In genomic region chr15:101193063-101193712, GRCh38 we compare ENCODE assay signal across 10 cellular contexts. TPM values are rescaled to one million over a fixed set of nuclear protein-coding genes. Genes with fewer than 3 reads are reported as not detected.
DNase-seq lines count a peak whose midpoint lies in the region; ATAC-seq and TF ChIP-seq lines count a peak whose summit lies in the region.
"Had no signal": no experiment of that assay in that cellular context is flagged by ENCODE, and none has a peak within 500 bp of the region (broad histone marks: within the 10 kb centered on the region; RNA-seq: fewer than 3 reads in every experiment).

No MANE protein-coding gene starts in this region.

- intact Hi-C loops in esophagus muscularis mucosa (cut with DNase I) (no loop called here), natural killer cell (cut with micrococcal nuclease) (no loop called here)

- H3K27ac Mint-ChIP-seq in activated T-cell treated with anti-CD3 and anti-CD28 coated beads, Interleukin-2, amount 50 U/mL, for 72 hours, result peak overlapping the region; percentile 31
- H3K27ac Mint-ChIP-seq in natural killer cell, result peak overlapping the region; percentile 24 to 47

- H3K36me3 ChIP-seq in esophagus muscularis mucosa (no peaks in the 10 kb centered on the region), upper lobe of left lung (no peaks in the 10 kb centered on the region)

- TF ChIP-seq EP300 in esophagus muscularis mucosa (IDR thresholded peaks at IDR 0.05), result no peak
- no peak for TF ChIP-seq EP300 in upper lobe of left lung (IDR thresholded peaks at IDR 0.05)

- peaks cover 0 to 7% of the 10 kb centered on the region in 2 donors for H3K36me3 Mint-ChIP-seq in activated T-cell treated with anti-CD3 and anti-CD28 coated beads, Interleukin-2, amount 50 U/mL, for 72 hours (ENCODE audit: insufficient read depth in 2 of 2)
- no peaks in the 10 kb centered on the region for H3K36me3 Mint-ChIP-seq in natural killer cell

- TF ChIP-seq CTCF in esophagus muscularis mucosa (IDR thresholded peaks at IDR 0.05) (no peak), natural killer cell (IDR thresholded peaks at IDR 0.05) (no peak), upper lobe of left lung (IDR thresholded peaks at IDR 0.05) (no peak)

- no peak for DNase-seq in activated T-cell treated with anti-CD3 and anti-CD28 coated beads, Interleukin-2, amount 50 U/mL, for 72 hours
- DNase-seq in activated T-cell treated with anti-CD3 and anti-CD28 coated beads for 4 hours, result no peak
- no peak for DNase-seq in esophagus muscularis mucosa (ENCODE audit: extremely low spot score)
- no peak for DNase-seq in natural killer cell
- peak in 1 of 2 donors; percentile 39 for DNase-seq in upper lobe of left lung
- DNase-seq in NCI-H2081 (lab: John Stamatoyannopoulos, UW), result no peak
- DNase-seq in NCI-H2196 treated with DMSO at 0.1 percent for 48 hours (lab: John Stamatoyannopoulos, UW; ENCODE audit: unreplicated experiment), result no peak
- DNase-seq: AML-193, NCI-H1105 had no signal

- H3K4me3 Mint-ChIP-seq in activated T-cell treated with anti-CD3 and anti-CD28 coated beads, Interleukin-2, amount 50 U/mL, for 72 hours, result peak overlapping the region; percentile 80 to 81
- no peak overlapping the region for H3K4me3 Mint-ChIP-seq in natural killer cell

- no peaks in the 10 kb centered on the region for H3K9me3 ChIP-seq in esophagus muscularis mucosa
- H3K9me3 ChIP-seq in upper lobe of left lung, result no peaks in the 10 kb centered on the region

- no peaks in the 10 kb centered on the region for H3K9me3 Mint-ChIP-seq in activated T-cell treated with anti-CD3 and anti-CD28 coated beads, Interleukin-2, amount 50 U/mL, for 72 hours
- H3K9me3 Mint-ChIP-seq in natural killer cell, result peaks cover 0 to 3% of the 10 kb centered on the region in 2 donors

- H3K4me3 ChIP-seq in esophagus muscularis mucosa (peak overlapping the region; percentile 4 to 31 (median 11)), upper lobe of left lung (peak overlapping the region in 1 of 4 donors; percentile 19)

- peaks cover 97% of the 10 kb centered on the region for H3K4me1 Mint-ChIP-seq in activated T-cell treated with anti-CD3 and anti-CD28 coated beads, Interleukin-2, amount 50 U/mL, for 72 hours (ENCODE audit: low read depth)
- H3K4me1 Mint-ChIP-seq in natural killer cell, result peaks cover 64 to 70% of the 10 kb centered on the region in 2 donors

- H3K4me1 ChIP-seq in esophagus muscularis mucosa (peaks cover 50 to 69% (median 67%) of the 10 kb centered on the region in 4 donors), upper lobe of left lung (peaks cover 25 to 62% (median 46%) of the 10 kb centered on the region in 4 donors)

- no peaks in the 10 kb centered on the region for H3K27me3 Mint-ChIP-seq in activated T-cell treated with anti-CD3 and anti-CD28 coated beads, Interleukin-2, amount 50 U/mL, for 72 hours (ENCODE audit: low read depth)
- H3K27me3 Mint-ChIP-seq in natural killer cell (ENCODE audit: low read depth in 2 of 2), result no peaks in the 10 kb centered on the region

- no peak for TF ChIP-seq POLR2A in esophagus muscularis mucosa (IDR thresholded peaks at IDR 0.05; ENCODE audit: low read depth)
- no peak for TF ChIP-seq POLR2A in upper lobe of left lung (IDR thresholded peaks at IDR 0.05)

- H3K27me3 ChIP-seq in esophagus muscularis mucosa (no peaks in the 10 kb centered on the region), upper lobe of left lung (no peaks in the 10 kb centered on the region)

- H3K27ac ChIP-seq in esophagus muscularis mucosa (replicated peaks in 1 of 4), result peak overlapping the region; percentile 56 to 73 (median 61)
- H3K27ac ChIP-seq in upper lobe of left lung, result peak overlapping the region; percentile 69 to 76 (median 71)

- 45% methylated on average over 19 of the region's 19 CpGs for WGBS in esophagus muscularis mucosa
- WGBS in upper lobe of left lung, 2 donors, result 70 to 71% methylated on average over 19 of the region's 19 CpGs

- ATAC-seq in activated T-cell treated with anti-CD3 and anti-CD28 coated beads, Interleukin-2, amount 50 U/mL, for 72 hours (replicated peaks in 1 of 2), result no peak
- ATAC-seq in natural killer cell (no peak), upper lobe of left lung (ENCODE audit: low FRiP score in 2 of 2) (peak; percentile 47 to 89), GM18502 (IDR thresholded peaks at IDR 0.05; ENCODE audit: poor library complexity, unreplicated experiment) (no peak)

RNA-seq across cellular contexts. Expression of gene CHSY1, which starts 58.7 kb away (rescaled TPM):
- total RNA-seq in activated T-cell treated with anti-CD3 and anti-CD28 coated beads, Interleukin-2, amount 50 U/mL, for 72 hours, result 10 to 100 TPM; 26.4 to 31.1 TPM
- 10 to 100 TPM; 13.3 to 31.6 (median 19.6) TPM for total RNA-seq in esophagus muscularis mucosa
- total RNA-seq in natural killer cell, result 10 to 100 TPM; 21.1 to 32.5 (median 30.8) TPM
- total RNA-seq in upper lobe of left lung, result 10 to 100 TPM; 12.4 to 38.3 (median 23.7) TPM

Comparison
In these comparisons a context has a peak if more than half of its experiments do, and no peak if none do; other contexts are left out.
1. ATAC-seq: peak in upper lobe of left lung (2 of 2); none in activated T-cell treated with anti-CD3 and anti-CD28 coated beads, Interleukin-2, amount 50 U/mL, for 72 hours (0 of 2), natural killer cell (0 of 3) and GM18502 (single experiment).